ENCODE assay signal across 1 cellular context in genomic region chr2:230537531-230537976, GRCh38.
TF ChIP-seq lines count a peak whose summit lies in the region.

No MANE protein-coding gene starts in this region.

TF ChIP-seq in GM12878, 131 proteins besides CTCF, POLR2A, EP300 and RAD21 (continued from another document and continues in another):
- TF ChIP-seq ATF2 (IDR thresholded peaks at IDR 0.05; ENCODE audit: low read length): no peak
- TF ChIP-seq ESRRA (IDR thresholded peaks at IDR 0.05; ENCODE audit: low read length): no peak
- TF ChIP-seq ZNF274 (IDR thresholded peaks at IDR 0.05; ENCODE audit: insufficient read depth, insufficient read length): no peak
- no peak for TF ChIP-seq BACH1 (IDR thresholded peaks at IDR 0.05; ENCODE audit: borderline replicate concordance)
- TF ChIP-seq PML (IDR thresholded peaks at IDR 0.05; ENCODE audit: low read length): no peak
- no peak for TF ChIP-seq ZBTB40 (IDR thresholded peaks at IDR 0.05; ENCODE audit: borderline replicate concordance)
- TF ChIP-seq TCF3 (IDR thresholded peaks at IDR 0.05; ENCODE audit: borderline replicate concordance, insufficient read depth, low read depth, low read length): no peak
- no peak for TF ChIP-seq ELK1 (IDR thresholded peaks at IDR 0.05; ENCODE audit: low read depth, low read length)
- TF ChIP-seq SREBF1 (IDR thresholded peaks at IDR 0.05; ENCODE audit: low read length): no peak
- 0 out of 2 replicates have a peak, but pooled peaks have one; percentile 40 for TF ChIP-seq TAF1 (IDR thresholded peaks at IDR 0.05; ENCODE audit: borderline replicate concordance, low read depth, low read length)
- TF ChIP-seq MEF2A (IDR thresholded peaks at IDR 0.05; ENCODE audit: insufficient read depth, low read depth, low read length): peak; percentile 52; the same call in 1 of the 2 replicates
- no peak for TF ChIP-seq MYB (IDR thresholded peaks at IDR 0.05; ENCODE audit: borderline replicate concordance, low read depth, low read length)
- no peak; the same call in 1 of the 2 replicates for TF ChIP-seq ZBED1 (IDR thresholded peaks at IDR 0.05; ENCODE audit: borderline replicate concordance)
- no peak for TF ChIP-seq HDGF (IDR thresholded peaks at IDR 0.05)
- no peak for TF ChIP-seq MEF2B (IDR thresholded peaks at IDR 0.05; ENCODE audit: partially characterized antibody, poor library complexity, severe bottlenecking)
- peak; percentile 74 for TF ChIP-seq CREM (IDR thresholded peaks at IDR 0.05; ENCODE audit: low read depth)
- TF ChIP-seq BCL11A (IDR thresholded peaks at IDR 0.05; ENCODE audit: low read depth, low read length): peak; percentile 81
- peak; percentile 83; the same call in 1 of the 2 replicates for TF ChIP-seq NFIC (IDR thresholded peaks at IDR 0.05; ENCODE audit: low read depth, low read length)
- TF ChIP-seq ZNF384 (IDR thresholded peaks at IDR 0.05; ENCODE audit: borderline replicate concordance, low read depth, low read length): no peak
- no peak for TF ChIP-seq E2F4 (IDR thresholded peaks at IDR 0.05; ENCODE audit: low read depth, low read length)
- TF ChIP-seq JUNB (IDR thresholded peaks at IDR 0.05): peak; percentile 56
- TF ChIP-seq PBX3 (IDR thresholded peaks at IDR 0.05; ENCODE audit: insufficient replicate concordance, low read depth, low read length): no peak
- no peak for TF ChIP-seq TCF7 (IDR thresholded peaks at IDR 0.05; ENCODE audit: borderline replicate concordance)
- no peak for TF ChIP-seq CHD4 (IDR thresholded peaks at IDR 0.05)
- TF ChIP-seq SMARCA5 (IDR thresholded peaks at IDR 0.05): no peak
- no peak for TF ChIP-seq SMAD1 (IDR thresholded peaks at IDR 0.05; ENCODE audit: low read depth, partially characterized antibody)
- peak; percentile 94 for TF ChIP-seq RUNX3 (IDR thresholded peaks at IDR 0.05; ENCODE audit: low read length)
- peak; percentile 79 for TF ChIP-seq SKIL (IDR thresholded peaks at IDR 0.05; ENCODE audit: low read depth, poor library complexity, severe bottlenecking)
- no peak for TF ChIP-seq ASH2L (IDR thresholded peaks at IDR 0.05; ENCODE audit: borderline replicate concordance, low read depth)
- TF ChIP-seq MAX (IDR thresholded peaks at IDR 0.05; ENCODE audit: low read depth, low read length): no peak
- TF ChIP-seq SP1 (IDR thresholded peaks at IDR 0.05; ENCODE audit: low read depth, low read length): no peak
- TF ChIP-seq HDAC6 (IDR thresholded peaks at IDR 0.05; ENCODE audit: unreplicated experiment): no peak
- TF ChIP-seq CBFB (IDR thresholded peaks at IDR 0.05; ENCODE audit: low read depth): peak; percentile 66
- no peak for TF ChIP-seq RBBP5 (conservative IDR thresholded peaks at IDR 0.05)
- no peak for TF ChIP-seq SREBF2 (IDR thresholded peaks at IDR 0.05; ENCODE audit: low read length)
- no peak for TF ChIP-seq IRF5 (IDR thresholded peaks at IDR 0.05; ENCODE audit: borderline replicate concordance)
- no peak for TF ChIP-seq PRDM15 (CRISPR knock-in tag; IDR thresholded peaks at IDR 0.05)
- no peak for TF ChIP-seq CEBPB (IDR thresholded peaks at IDR 0.05; ENCODE audit: borderline replicate concordance in 1 of 2, low read depth in 2 of 2, low read length in 2 of 2)
- TF ChIP-seq MLLT1 (IDR thresholded peaks at IDR 0.05): peak; percentile 71; the same call in 1 of the 2 replicates
- TF ChIP-seq POLR2AphosphoS2 (IDR thresholded peaks at IDR 0.05; ENCODE audit: low read depth, low read length): no peak
